ENCODE assay signal across 12 cellular contexts in genomic region chr11:67521924-67522323, GRCh38. TPM values are rescaled to one million over a fixed set of nuclear protein-coding genes. Genes with fewer than 3 reads are reported as not detected.
"Had no signal": no experiment of that assay in that cellular context is flagged by ENCODE, and none has a peak within 500 bp of the region (broad histone marks: within the 10 kb centered on the region; RNA-seq: fewer than 3 reads in every experiment).

No MANE protein-coding gene starts in this region.

- H3K4me2 ChIP-seq: KMS-11 had no signal

- H2AFZ ChIP-seq: GM23248 had no signal

- H3K9ac ChIP-seq: GM23248, KMS-11 had no signal

- H3K4me3 ChIP-seq: GM23248, HAP-1 had no signal

- H3K36me3 ChIP-seq: HAP-1 had no signal

- H3K27ac ChIP-seq: GM23248, HL-60, KMS-11 had no signal

- DNase-seq: GM23248, GOT3, HFFc6, KBM-7 had no signal

- H3K4me1 ChIP-seq: HAP-1 had no signal

- H3K4me3 Mint-ChIP-seq: HFFc6, IgD-negative memory B cell had no signal

- H3K9me3 Mint-ChIP-seq: HFFc6, IgD-negative memory B cell had no signal

- ATAC-seq: HCT116 had no signal

- H3K36me3 Mint-ChIP-seq: IgD-negative memory B cell had no signal

- H3K4me1 Mint-ChIP-seq: IgD-negative memory B cell had no signal

- H3K27ac Mint-ChIP-seq: HFFc6, IgD-negative memory B cell had no signal

- H3K9me3 ChIP-seq: HAP-1 had no signal

RNA-seq across cellular contexts. Expression of gene CABP2, which starts 1.3 kb away (rescaled TPM):
- total RNA-seq: GM23248, H4, H7, HFFc6, HT1080 had no signal
- polyA plus RNA-seq: GM23248, IgD-negative memory B cell had no signal
